9 cellular contexts compared by ENCODE assay signal in the genomic region with DNA sequence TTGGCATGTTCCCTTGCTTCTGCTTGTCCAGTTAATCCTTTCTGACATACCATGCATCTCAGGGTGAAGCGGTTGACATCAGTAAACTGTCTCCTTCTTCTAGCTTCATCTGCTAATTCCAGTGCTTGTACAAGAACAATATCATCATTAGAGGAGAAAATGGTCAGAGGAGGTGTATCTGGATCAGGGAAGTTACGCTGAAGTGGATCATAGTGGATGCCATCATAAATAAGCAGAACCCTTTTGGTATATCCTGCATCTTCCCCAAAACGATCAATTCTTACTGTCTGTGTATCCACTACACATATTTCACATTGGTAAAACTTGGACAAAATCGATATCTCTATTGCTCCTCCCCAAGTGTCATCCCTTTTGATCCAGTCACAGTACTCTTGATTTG. TPM values are rescaled to one million over a fixed set of nuclear protein-coding genes. Genes with fewer than 3 reads are reported as not detected.
DNase-seq lines count a peak whose midpoint lies in the region; ATAC-seq and TF ChIP-seq lines count a peak whose summit lies in the region.
"Had no signal": no experiment of that assay in that cellular context is flagged by ENCODE, and none has a peak within 500 bp of the region (broad histone marks: within the 10 kb centered on the region; RNA-seq: fewer than 3 reads in every experiment).

No MANE protein-coding gene starts in this region.

- H3K27me3 ChIP-seq in mammary epithelial cell (ENCODE audit: insufficient read depth, low read length) (no peaks in the 10 kb centered on the region), sigmoid colon (no peaks in the 10 kb centered on the region)

- H3K9me3 Mint-ChIP-seq in activated T-cell treated with anti-CD3 and anti-CD28 coated beads, Interleukin-2, amount 50 U/mL, for 72 hours = no peaks in the 10 kb centered on the region

- no peak for TF ChIP-seq CTCF in mammary epithelial cell (conservative IDR thresholded peaks at IDR 0.05 in 1 of 2, IDR thresholded peaks at IDR 0.05 in 1 of 2; ENCODE audit: extremely low read depth in 1 of 2, insufficient read depth in 1 of 2, low read depth in 1 of 2, low read length in 2 of 2)
- TF ChIP-seq CTCF in sigmoid colon (IDR thresholded peaks at IDR 0.05) = no peak

- dilution Hi-C loops in mammary epithelial cell (cut with HindIII; ENCODE audit: low sequenced_read_pairs) = no loop called here

- intact Hi-C loops in mammary epithelial cell (cut with micrococcal nuclease) = no loop called here
- intact Hi-C loops in sigmoid colon (cut with DNase I) = no loop called here

- H3K4me1 ChIP-seq in mammary epithelial cell (ENCODE audit: insufficient read depth, low read length) (peaks cover 54% of the 10 kb centered on the region), sigmoid colon (peaks cover 0 to 66% (median 56%) of the 10 kb centered on the region in 4 donors)

- peaks cover 1 to 16% of the 10 kb centered on the region in 2 donors for H3K36me3 Mint-ChIP-seq in activated T-cell treated with anti-CD3 and anti-CD28 coated beads, Interleukin-2, amount 50 U/mL, for 72 hours (ENCODE audit: insufficient read depth in 2 of 2)

- in situ Hi-C loops in mammary epithelial cell (cut with MboI; ENCODE audit: low sequenced_read_pairs in 2 of 2) = no loop called here

- peak overlapping the region; percentile 98 to 100 for H3K4me3 Mint-ChIP-seq in activated T-cell treated with anti-CD3 and anti-CD28 coated beads, Interleukin-2, amount 50 U/mL, for 72 hours

- H3K79me2 ChIP-seq in mammary epithelial cell (ENCODE audit: insufficient read depth, low read length) = peaks cover 70% of the 10 kb centered on the region

- no peaks in the 10 kb centered on the region for H3K27me3 Mint-ChIP-seq in activated T-cell treated with anti-CD3 and anti-CD28 coated beads, Interleukin-2, amount 50 U/mL, for 72 hours (ENCODE audit: low read depth)

- no peaks in the 10 kb centered on the region for H4K20me1 ChIP-seq in mammary epithelial cell (ENCODE audit: insufficient read depth, low read length)

- peak overlapping the region; percentile 67 to 98 (median 91) for H3K4me3 ChIP-seq in mammary epithelial cell (replicated peaks in 1 of 3; ENCODE audit: insufficient read depth in 1 of 3, low read depth in 2 of 3, low read length in 3 of 3)
- H3K4me3 ChIP-seq in sigmoid colon = no peak overlapping the region

- H3K9me3 ChIP-seq in mammary epithelial cell (replicated peaks; ENCODE audit: insufficient read depth, low read length) = no peaks in the 10 kb centered on the region
- no peaks in the 10 kb centered on the region for H3K9me3 ChIP-seq in sigmoid colon

- DNase-seq in activated T-cell treated with anti-CD3 and anti-CD28 coated beads, Interleukin-2, amount 50 U/mL, for 72 hours = no peak
- DNase-seq in activated T-cell treated with anti-CD3 and anti-CD28 coated beads for 4 hours = no peak
- DNase-seq in mammary epithelial cell = no peak
- no peak for DNase-seq in sigmoid colon
- DNase-seq: HCEC 1CT, NCI-H146, OCI-M1 had no signal

- ATAC-seq in activated T-cell treated with anti-CD3 and anti-CD28 coated beads, Interleukin-2, amount 50 U/mL, for 72 hours (replicated peaks in 1 of 2) = no peak
- ATAC-seq in HG03280 (IDR thresholded peaks at IDR 0.05; ENCODE audit: unreplicated experiment) (no peak), GM21737 (IDR thresholded peaks at IDR 0.05; ENCODE audit: unreplicated experiment) (no peak)

- H2AFZ ChIP-seq in mammary epithelial cell (ENCODE audit: low read depth, low read length) = no peak overlapping the region

- H3K9ac ChIP-seq in mammary epithelial cell (ENCODE audit: insufficient read depth, low read length) = peak overlapping the region; percentile 99

- H3K27ac ChIP-seq in mammary epithelial cell (ENCODE audit: insufficient read depth, low read depth, low read length) (peak overlapping the region; percentile 95), sigmoid colon (peak overlapping the region in 3 of 4 donors; percentile 86 to 95 (median 89))

- CTCF ChIA-PET in mammary epithelial cell (lab: Charles Lee; ENCODE audit: low non-redundant PET) = interaction anchor here (0.6 kb wide), 1 partner anchor 21 kb away, joined by 3 read pairs; no protein-coding TSS in a partner anchor

- no peak for TF ChIP-seq EP300 in sigmoid colon (IDR thresholded peaks at IDR 0.05)

- BruUV-seq in mammary epithelial cell (replicated peaks; lab: Mats Ljungman, UMichigan) = no TSS peak

- peaks cover 73% of the 10 kb centered on the region for H3K4me1 Mint-ChIP-seq in activated T-cell treated with anti-CD3 and anti-CD28 coated beads, Interleukin-2, amount 50 U/mL, for 72 hours (ENCODE audit: low read depth)

- H3K36me3 ChIP-seq in mammary epithelial cell (ENCODE audit: insufficient read depth, low read length) (peaks cover 20% of the 10 kb centered on the region), sigmoid colon (peaks cover 7 to 28% (median 9%) of the 10 kb centered on the region in 4 donors)

- WGBS in mammary epithelial cell (ENCODE audit: low coverage, missing lambda C conversion rate) = 43% methylated on average over 4 of the region's 4 CpGs
- WGBS in sigmoid colon, 2 donors = 72 to 91% methylated on average over 4 of the region's 4 CpGs

- no peak for TF ChIP-seq POLR2A in sigmoid colon (IDR thresholded peaks at IDR 0.05)

- H3K27ac Mint-ChIP-seq in activated T-cell treated with anti-CD3 and anti-CD28 coated beads, Interleukin-2, amount 50 U/mL, for 72 hours = peak overlapping the region; percentile 100

- peak overlapping the region; percentile 93 for H3K4me2 ChIP-seq in mammary epithelial cell (ENCODE audit: insufficient read depth, low read depth, low read length)

RNA-seq across cellular contexts. Expression of gene YOD1, which starts 2.0 kb away (rescaled TPM):
- 10 to 100 TPM; 12.6 to 13.2 TPM for total RNA-seq in activated T-cell treated with anti-CD3 and anti-CD28 coated beads, Interleukin-2, amount 50 U/mL, for 72 hours
- total RNA-seq in mammary epithelial cell (10 to 100 TPM in 1 of 2 donors, 1 to 10 TPM in 1; 9.0 to 19.7 TPM), sigmoid colon (1 to 10 TPM; 5.2 to 7.8 (median 7.3) TPM)
- polyA plus RNA-seq in mammary epithelial cell (2.3 TPM), sigmoid colon (1 to 10 TPM; 1.2 to 3.2 (median 2.5) TPM)
- 6.5 TPM for polyA minus RNA-seq in mammary epithelial cell

RNA-seq across cellular contexts. Expression of gene PFKFB2, which starts 4.0 kb away (rescaled TPM):
- total RNA-seq in activated T-cell treated with anti-CD3 and anti-CD28 coated beads, Interleukin-2, amount 50 U/mL, for 72 hours = 1 to 10 TPM; 4.6 to 6.9 TPM
- total RNA-seq in mammary epithelial cell (10 to 100 TPM; 34.4 to 38.7 TPM), sigmoid colon (1 to 10 TPM; 5.0 to 7.8 (median 5.5) TPM)
- polyA plus RNA-seq in mammary epithelial cell (6.5 TPM), sigmoid colon (10 to 100 TPM; 15.6 to 24.9 (median 18.7) TPM)
- polyA minus RNA-seq in mammary epithelial cell = 51.3 TPM

RNA-seq across cellular contexts. Expression of gene C1orf116, which starts 16.5 kb away (rescaled TPM):
- total RNA-seq in activated T-cell treated with anti-CD3 and anti-CD28 coated beads, Interleukin-2, amount 50 U/mL, for 72 hours = under 1 TPM; 0.12 to 0.21 TPM
- total RNA-seq in mammary epithelial cell = 100 to 1,000 TPM in 1 of 2 donors, 10 to 100 TPM in 1; 94.0 to 129 TPM
- 47.0 TPM for polyA plus RNA-seq in mammary epithelial cell
- polyA minus RNA-seq in mammary epithelial cell = 110 TPM
- total RNA-seq in sigmoid colon = under 1 TPM in 3 of 4 donors, not detected in 1; 0.14 to 0.36 (median 0.28) TPM
- polyA plus RNA-seq in sigmoid colon = 10 to 100 TPM in 1 of 3 donors, 1 to 10 TPM in 2; 7.8 to 22.4 (median 8.9) TPM

RNA-seq across cellular contexts. Expression of gene C4BPB, which starts 39.6 kb away (rescaled TPM):
- total RNA-seq in activated T-cell treated with anti-CD3 and anti-CD28 coated beads, Interleukin-2, amount 50 U/mL, for 72 hours = 1 to 10 TPM; 2.6 to 7.4 TPM
- total RNA-seq in mammary epithelial cell (not detected), sigmoid colon (1 to 10 TPM in 1 of 4 donors, under 1 TPM in 2, not detected in 1; 0.71 to 2.2 (median 0.82) TPM)
- polyA plus RNA-seq in mammary epithelial cell (not detected), sigmoid colon (10 to 100 TPM in 1 of 3 donors, 1 to 10 TPM in 2; 6.0 to 33.7 (median 6.2) TPM)
- polyA minus RNA-seq in mammary epithelial cell = not detected

RNA-seq across cellular contexts. Expression of gene C4BPA, which starts 55.0 kb away (rescaled TPM):
- not detected for total RNA-seq in activated T-cell treated with anti-CD3 and anti-CD28 coated beads, Interleukin-2, amount 50 U/mL, for 72 hours
- total RNA-seq in mammary epithelial cell (not detected), sigmoid colon (not detected)
- polyA plus RNA-seq in mammary epithelial cell (not detected), sigmoid colon (1 to 10 TPM; 1.2 to 6.4 (median 2.5) TPM)
- not detected for polyA minus RNA-seq in mammary epithelial cell

Comparison
In these comparisons a context has a peak if more than half of its experiments do, and no peak if none do; other contexts are left out.
1. H3K4me3 ChIP-seq: peak in mammary epithelial cell (3 of 3); none in sigmoid colon (0 of 4).
2. RNA of gene PFKFB2, which starts 4.0 kb away (total RNA-seq): 34.4 to 38.7 TPM in mammary epithelial cell; 4.6 to 6.9 TPM in activated T-cell treated with anti-CD3 and anti-CD28 coated beads, Interleukin-2, amount 50 U/mL, for 72 hours and 5.0 to 7.8 TPM in sigmoid colon; every median in the first group is over 4 times any median in the second.
3. RNA of gene C1orf116, which starts 16.5 kb away (total RNA-seq): 94.0 to 129 TPM in mammary epithelial cell; 0.14 to 0.36 TPM in sigmoid colon and 0.12 to 0.21 TPM in activated T-cell treated with anti-CD3 and anti-CD28 coated beads, Interleukin-2, amount 50 U/mL, for 72 hours; every median in the first group is over 10 times any median in the second.